1 cellular context compared by ENCODE assay signal in genomic region chr10:102230264-102230860, GRCh38.
A peak's percentile ranks its signal among the peaks of the same experiment; 100 is the strongest.
TF ChIP-seq lines count a peak whose summit lies in the region.

No MANE protein-coding gene starts in this region.

TF ChIP-seq in HepG2, 621 proteins besides CTCF, POLR2A, EP300 and RAD21 (continued from another document):
- no peak for TF ChIP-seq POGK (CRISPR knock-in tag; conservative IDR thresholded peaks at IDR 0.05)
- TF ChIP-seq ZNF567 (CRISPR knock-in tag; IDR thresholded peaks at IDR 0.05; ENCODE audit: borderline replicate concordance) = no peak
- TF ChIP-seq ZNF558 (CRISPR knock-in tag; IDR thresholded peaks at IDR 0.05; ENCODE audit: borderline replicate concordance) = 0 out of 2 replicates have a peak, but pooled peaks have one; percentile 20
- 0 out of 2 replicates have a peak, but pooled peaks have one; percentile 38 for TF ChIP-seq ZNF761 (CRISPR knock-in tag; conservative IDR thresholded peaks at IDR 0.05)
- TF ChIP-seq ZNF773 (CRISPR knock-in tag; IDR thresholded peaks at IDR 0.05; ENCODE audit: borderline replicate concordance) = no peak
- no peak for TF ChIP-seq MAX (IDR thresholded peaks at IDR 0.05)
- no peak for TF ChIP-seq MTF1 (CRISPR knock-in tag; IDR thresholded peaks at IDR 0.05)
- TF ChIP-seq FOXO1 (CRISPR knock-in tag; IDR thresholded peaks at IDR 0.05) = no peak
- TF ChIP-seq KDM4B (CRISPR knock-in tag; IDR thresholded peaks at IDR 0.05) = no peak
- TF ChIP-seq PLSCR1 (CRISPR knock-in tag; IDR thresholded peaks at IDR 0.05; ENCODE audit: borderline replicate concordance) = no peak
- TF ChIP-seq RFX3 (CRISPR knock-in tag; IDR thresholded peaks at IDR 0.05) = no peak
- TF ChIP-seq ZNF790 (CRISPR knock-in tag; IDR thresholded peaks at IDR 0.05; ENCODE audit: borderline replicate concordance) = 0 out of 2 replicates have a peak, but pooled peaks have one; percentile 48
- no peak for TF ChIP-seq ZNF441 (CRISPR knock-in tag; IDR thresholded peaks at IDR 0.05; ENCODE audit: borderline replicate concordance)
- no peak for TF ChIP-seq FOSL1 (CRISPR knock-in tag; IDR thresholded peaks at IDR 0.05; ENCODE audit: borderline replicate concordance)
- TF ChIP-seq PRDM10 (CRISPR knock-in tag; IDR thresholded peaks at IDR 0.05; ENCODE audit: low read depth) = no peak
- 0 out of 2 replicates have a peak, but pooled peaks have one; percentile 14 for TF ChIP-seq SPEN (CRISPR knock-in tag; IDR thresholded peaks at IDR 0.05; ENCODE audit: low read depth)
- TF ChIP-seq RBAK (CRISPR knock-in tag; IDR thresholded peaks at IDR 0.05) = no peak
- no peak for TF ChIP-seq MEF2D (CRISPR knock-in tag; IDR thresholded peaks at IDR 0.05)
